Comparison of ENCODE assay signal across 8 cellular contexts in the genomic region with DNA sequence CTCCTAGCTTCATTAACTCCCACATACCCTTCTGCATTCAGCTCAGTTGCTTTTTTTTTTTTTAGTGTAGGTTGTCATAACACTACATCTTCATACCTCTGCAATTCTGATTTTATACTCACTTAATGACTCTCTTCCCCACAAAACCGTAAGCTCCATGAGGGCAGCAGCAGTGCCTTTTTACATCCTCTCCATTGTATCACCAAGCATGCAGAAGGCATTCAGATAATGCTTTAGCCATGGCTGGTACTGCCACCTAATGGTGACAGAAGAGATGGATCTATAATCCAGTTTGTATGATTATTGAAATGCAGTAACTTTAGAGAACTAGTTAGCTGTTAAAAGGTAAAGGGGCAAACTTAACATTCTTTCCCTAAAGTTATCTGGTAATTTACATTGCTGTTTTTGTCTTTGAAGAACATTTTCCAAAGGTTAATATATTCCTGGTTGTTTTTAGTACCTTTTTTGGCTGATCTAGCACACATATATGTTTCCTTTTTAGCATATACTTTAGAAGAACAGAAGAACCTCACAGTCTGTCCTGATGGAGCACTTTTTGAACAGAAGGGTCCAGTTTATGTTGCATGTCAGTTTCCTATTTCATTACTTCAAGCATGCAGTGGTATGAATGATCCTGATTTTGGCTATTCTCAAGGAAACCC.
DNase-seq lines count a peak whose midpoint lies in the region; ATAC-seq and FAIRE-seq lines count a peak whose summit lies in the region.

No MANE protein-coding gene starts in this region.

- DNase-seq in stimulated activated naive CD4-positive, alpha-beta T cell (lab: John Stamatoyannopoulos, UW) = peak in 5 of 6 experiments; percentile 22 to 66 (median 34)
- no peak for DNase-seq in stimulated activated naive CD4-positive, alpha-beta T cell treated with Interleukin-2 at 50 U/mL for 16 hours (lab: John Stamatoyannopoulos, UW)
- peak; percentile 50 for DNase-seq in HTR-8/SVneo (ENCODE audit: insufficient read length, low spot score)
- peak; percentile 76 for DNase-seq in RKO (ENCODE audit: low spot score)
- peak; percentile 70 for DNase-seq in amniotic epithelial cell (ENCODE audit: low read depth)
- DNase-seq in iPS DF 19.7 (ENCODE audit: low read depth, low spot score) = peak; percentile 15
- DNase-seq in stimulated activated CD4-positive, alpha-beta T cell treated with anti-CD3 and anti-CD28 coated beads, Interleukin-4, amount 100 ng/mL, for 24 hours = peak; percentile 61

- ATAC-seq in HG02970 (IDR thresholded peaks at IDR 0.05; ENCODE audit: low FRiP score, unreplicated experiment) = no peak

- no peak for FAIRE-seq in HTR-8/SVneo (lab: Jason Lieb, UNC)
